In the genomic region with DNA sequence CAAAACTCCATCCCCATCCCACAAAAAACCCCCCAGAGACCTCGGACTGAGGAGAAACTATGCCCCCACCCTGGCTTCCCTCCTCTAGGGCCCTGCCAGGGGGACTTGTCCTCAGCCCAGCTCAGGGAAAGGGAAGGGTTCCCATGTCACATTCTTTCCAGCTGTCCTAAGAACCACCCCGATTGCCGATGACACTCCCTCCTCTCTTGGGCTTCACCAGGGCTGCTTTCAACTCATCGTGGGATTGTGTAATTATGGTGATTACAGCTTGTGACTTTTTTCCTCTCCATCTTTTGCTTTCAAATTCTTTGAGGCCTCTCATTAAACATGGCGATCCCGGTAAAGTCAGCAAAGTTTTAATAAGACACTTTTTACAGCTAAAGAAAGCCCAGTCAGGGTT, we compare ENCODE assay signal across 19 cellular contexts.
"Had no signal": no experiment of that assay in that cellular context is flagged by ENCODE, and none has a peak within 500 bp of the region (broad histone marks: within the 10 kb centered on the region; RNA-seq: fewer than 3 reads in every experiment).

No MANE protein-coding gene starts in this region.

- H2AFZ ChIP-seq: neural progenitor cell had no signal

- H3K4me1 ChIP-seq: adrenal gland, left lung, prostate gland, testis had no signal

- ATAC-seq: activated naive CD4-positive, alpha-beta T cell treated with anti-CD3 and anti-CD28 coated beads, Interleukin-2, amount 50 U/mL, for 72 hours; esophagus mucosa; heart right ventricle; left lung; right cardiac atrium; stimulated activated memory B cell treated with anti-CD40 and anti-IgM and Interleukin-4, amounts not matched to agents 10 μg/mL and 1 μg/mL and 100 μg/mL, for 72 hours had no signal

- H3K4me2 ChIP-seq: neural progenitor cell had no signal

- H3K27me3 ChIP-seq: adrenal gland, breast epithelium, neural progenitor cell, testis had no signal

- H3K27ac ChIP-seq: adrenal gland, breast epithelium, heart right ventricle, left lung, neural progenitor cell, prostate gland, testis, VCaP had no signal

- H3K9me3 ChIP-seq: adrenal gland, breast epithelium, heart right ventricle, left lung, prostate gland, testis had no signal

- H3K4me3 ChIP-seq: adrenal gland, breast epithelium, heart right ventricle, left lung, neural progenitor cell, prostate gland, testis had no signal

- H3K36me3 ChIP-seq: adrenal gland, breast epithelium, heart right ventricle, left lung, neural progenitor cell, prostate gland had no signal

- DNase-seq: activated CD4-positive, alpha-beta T cell treated with anti-CD3 and anti-CD28 coated beads for 1 hour; activated CD4-positive, alpha-beta T cell treated with anti-CD3 and anti-CD28 coated beads, Interleukin-2, amount 50 U/mL, for 48 hours; activated gamma-delta T cell treated with Interleukin-2 at 50 U/mL for 16 hours; adrenal gland; cortex of kidney; heart right ventricle; right cardiac atrium; small intestine; stimulated activated CD4-positive, alpha-beta T cell treated with anti-CD3 and anti-CD28 coated beads, Interleukin-15, amount 100 ng/mL, for 24 hours; stimulated activated CD4-positive, alpha-beta T cell treated with anti-CD3 and anti-CD28 coated beads, Interleukin-4, amount 100 ng/mL, for 4 hours; testis had no signal

- H3K9ac ChIP-seq: neural progenitor cell had no signal
